Comparison of ENCODE assay signal across 8 cellular contexts in genomic region chr17:74379495-74380085, GRCh38. TPM values are rescaled to one million over a fixed set of nuclear protein-coding genes. Genes with fewer than 3 reads are reported as not detected.
DNase-seq lines count a peak whose midpoint lies in the region; ATAC-seq lines count a peak whose summit lies in the region.

No MANE protein-coding gene starts in this region.

- intact Hi-C loops in aorta (cut with DNase I), result loop anchor here (1.0 to 5.0 kb wide), 2 partner anchors 48 to 78 kb away; no protein-coding TSS in a partner anchor

- no peaks in the 10 kb centered on the region for H3K4me1 ChIP-seq in aorta (ENCODE audit: control insufficient read depth in 1 of 2, insufficient read depth in 2 of 2, low read length in 2 of 2)

- H3K4me3 ChIP-seq in aorta (ENCODE audit: low read length in 2 of 2), result no peak overlapping the region

- ATAC-seq in GM21526 (IDR thresholded peaks at IDR 0.05; ENCODE audit: low FRiP score, unreplicated experiment) (peak; percentile 69), aorta (ENCODE audit: low FRiP score) (peak; percentile 94)

- H3K9me3 ChIP-seq in aorta (ENCODE audit: control insufficient read depth, low read length), result no peaks in the 10 kb centered on the region

- H3K27ac ChIP-seq in aorta (ENCODE audit: low read depth in 1 of 2, low read length in 2 of 2), result peak overlapping the region in 1 of 2 donors; percentile 12

- WGBS in aorta, 2 donors, result 2 to 3% methylated on average over 20 of the region's 20 CpGs

- H3K27me3 ChIP-seq in aorta (ENCODE audit: control insufficient read depth in 1 of 2, insufficient read depth in 2 of 2, low read length in 1 of 2), result no peaks in the 10 kb centered on the region

- no peaks in the 10 kb centered on the region for H3K36me3 ChIP-seq in aorta (ENCODE audit: control insufficient read depth in 1 of 2, insufficient read depth in 2 of 2, low read length in 1 of 2)

- peak in 13 of 14 donors; percentile 26 to 91 (median 80) for DNase-seq in C1 segment of cervical spinal cord (lab: John Stamatoyannopoulos, UW)
- peak; percentile 63 to 81 for DNase-seq in NCI-H187 (lab: John Stamatoyannopoulos, UW)
- peak; percentile 98 for DNase-seq in T-helper 9 cell
- DNase-seq in astrocyte of the hippocampus (ENCODE audit: low read depth, low spot score), result peak; percentile 92
- DNase-seq in hippocampal formation (lab: John Stamatoyannopoulos, UW), result peak; percentile 64 to 85
- peak; percentile 93 for DNase-seq in retina
- DNase-seq in aorta, result peak; percentile 95 to 99

RNA-seq across cellular contexts. Expression of gene GPR142, which starts 12.3 kb away (rescaled TPM):
- total RNA-seq in aorta, result 1 to 10 TPM in 1 of 2 donors, not detected in 1; 2.1 TPM
- polyA plus RNA-seq in aorta, result not detected

RNA-seq across cellular contexts. Expression of gene BTBD17, which starts 17.9 kb away (rescaled TPM):
- not detected for total RNA-seq in aorta
- not detected for polyA plus RNA-seq in aorta

RNA-seq across cellular contexts. Expression of gene GPRC5C, which starts 52.3 kb away (rescaled TPM):
- 10 to 100 TPM; 43.6 to 51.7 TPM for total RNA-seq in aorta
- 10 to 100 TPM; 31.6 to 59.4 TPM for polyA plus RNA-seq in aorta

RNA-seq across cellular contexts. Expression of gene KIF19, which starts 53.6 kb away (rescaled TPM):
- total RNA-seq in aorta, result 1 to 10 TPM; 4.4 to 5.1 TPM
- not detected for polyA plus RNA-seq in aorta
